1 cellular context compared by ENCODE assay signal in the genomic region with DNA sequence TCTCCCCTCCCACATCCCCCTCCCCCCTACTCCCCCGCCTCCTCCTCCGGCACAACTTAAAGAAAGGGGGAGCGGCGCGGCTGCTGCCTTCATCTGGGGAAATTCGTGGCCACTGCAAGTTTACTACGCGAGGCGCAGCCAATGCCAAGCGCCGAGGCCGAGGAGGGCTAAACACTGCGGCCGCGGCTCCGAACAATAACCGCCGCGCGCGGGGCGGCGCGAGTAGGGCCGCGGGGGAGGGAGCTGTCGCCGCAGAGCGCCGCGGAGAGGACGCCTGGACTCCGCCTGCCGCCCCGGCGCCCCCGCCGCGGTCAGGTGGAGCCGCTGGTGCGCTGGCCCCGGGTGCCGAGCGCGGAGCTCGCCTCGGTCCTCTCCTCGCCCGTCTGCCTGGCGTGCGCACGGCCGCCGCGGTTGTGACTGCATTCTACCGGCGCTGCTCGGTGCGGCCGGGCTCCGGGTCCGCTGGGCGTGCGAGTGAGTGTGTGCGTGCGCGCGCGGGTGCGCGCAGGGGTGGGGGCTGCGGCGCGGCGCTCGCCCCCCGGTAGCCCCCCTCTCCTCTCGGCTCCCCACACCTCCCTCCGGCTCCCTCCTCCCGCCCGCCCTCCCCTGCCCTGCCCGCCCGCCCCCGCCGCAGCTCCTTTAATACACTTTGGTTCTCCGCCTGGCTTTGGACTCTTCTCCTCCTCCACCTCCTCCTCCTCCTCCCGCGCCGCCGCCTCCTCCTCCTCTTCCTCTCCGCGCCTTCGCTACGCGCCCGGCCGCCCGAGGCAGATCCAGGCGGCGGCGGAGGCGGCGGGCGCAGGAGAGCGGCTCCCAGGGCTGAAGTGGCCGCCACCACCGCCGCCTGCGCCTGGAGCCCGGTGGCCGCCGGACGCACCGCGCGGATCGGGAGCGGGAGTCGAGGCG.
TF ChIP-seq lines count a peak whose summit lies in the region.

A gene (plus strand): TSS at position 670 of the 906 bp plus-strand sequence. CDS start 281 bp downstream, outside the sequence.

TF ChIP-seq in H1, 55 proteins besides CTCF, POLR2A, EP300 and RAD21:
- TF ChIP-seq SP4 (IDR thresholded peaks at IDR 0.05; ENCODE audit: low read length) (no peak), TAF7 (optimal IDR thresholded peaks at IDR 0.05; ENCODE audit: borderline replicate concordance, low read depth, low read length) (peak; percentile 75), CREB1 (IDR thresholded peaks at IDR 0.05) (peak; percentile 19; the same call in 1 of the 2 replicates), POU5F1 (IDR thresholded peaks at IDR 0.05; ENCODE audit: low read depth, low read length) (no peak), CTBP2 (IDR thresholded peaks at IDR 0.05; ENCODE audit: borderline replicate concordance, insufficient read depth, insufficient read length, low read length) (peak; percentile 60), KDM4A (IDR thresholded peaks at IDR 0.05; ENCODE audit: low read depth, low read length, severe bottlenecking) (peak; percentile 86), CBX5 (IDR thresholded peaks at IDR 0.05; ENCODE audit: low read depth, low read length) (no peak), TEAD4 (IDR thresholded peaks at IDR 0.05; ENCODE audit: low read depth, low read length) (peak; percentile 3; the same call in 1 of the 2 replicates), CHD1 (IDR thresholded peaks at IDR 0.05; ENCODE audit: low read depth, low read length) (peak; percentile 34), TBP (IDR thresholded peaks at IDR 0.05; ENCODE audit: low read depth, low read length) (peak; percentile 66), TAF1 (IDR thresholded peaks at IDR 0.05; ENCODE audit: low read depth, low read length) (peak; percentile 88), SRF (IDR thresholded peaks at IDR 0.05; ENCODE audit: low read depth, low read length) (no peak), HDAC2 (IDR thresholded peaks at IDR 0.05; ENCODE audit: borderline replicate concordance in 1 of 2, low read depth in 2 of 2, low read length in 2 of 2) (peak; percentile 28 to 78; a peak in 2 of 4 replicates), RBBP5 (IDR thresholded peaks at IDR 0.05; ENCODE audit: borderline replicate concordance, low read depth, low read length) (peak; percentile 97), MAFK (IDR thresholded peaks at IDR 0.05; ENCODE audit: low read depth, low read length) (no peak), EGR1 (IDR thresholded peaks at IDR 0.05; ENCODE audit: borderline replicate concordance, low read depth, low read length) (0 out of 2 replicates have a peak, but pooled peaks have one; percentile 51), BACH1 (IDR thresholded peaks at IDR 0.05; ENCODE audit: low read length) (no peak), RNF2 (IDR thresholded peaks at IDR 0.05; ENCODE audit: borderline replicate concordance, low read depth, low read length, missing control alignments, poor library complexity, severe bottlenecking) (no peak), KDM1A (IDR thresholded peaks at IDR 0.05; ENCODE audit: borderline replicate concordance, low read length) (peak; percentile 79; the same call in 1 of the 2 replicates), ASH2L (IDR thresholded peaks at IDR 0.05; ENCODE audit: low read length) (no peak), SIN3A (conservative IDR thresholded peaks at IDR 0.05 in 1 of 2, IDR thresholded peaks at IDR 0.05 in 1 of 2; ENCODE audit: low read depth in 1 of 2, low read length in 2 of 2) (peak in 1 of 2 experiments; percentile 67; a peak in 1 of 4 replicates), POLR2AphosphoS5 (IDR thresholded peaks at IDR 0.05; ENCODE audit: low read depth, low read length) (peak; percentile 82), PHF8 (conservative IDR thresholded peaks at IDR 0.05; ENCODE audit: low read depth, low read length) (peak; percentile 57; the same call in 1 of the 2 replicates), YY1 (IDR thresholded peaks at IDR 0.05; ENCODE audit: low read depth, low read length) (no peak), RFX5 (IDR thresholded peaks at IDR 0.05; ENCODE audit: borderline replicate concordance, low read depth, low read length) (no peak), SIRT6 (IDR thresholded peaks at IDR 0.05; ENCODE audit: low read length) (no peak), GABPA (IDR thresholded peaks at IDR 0.05; ENCODE audit: borderline replicate concordance, insufficient read depth, low read length) (0 out of 2 replicates have a peak, but pooled peaks have one; percentile 13), JUND (IDR thresholded peaks at IDR 0.05; ENCODE audit: low read length) (no peak), CHD2 (IDR thresholded peaks at IDR 0.05; ENCODE audit: low read length) (no peak)
- TF ChIP-seq, protein P1, sequence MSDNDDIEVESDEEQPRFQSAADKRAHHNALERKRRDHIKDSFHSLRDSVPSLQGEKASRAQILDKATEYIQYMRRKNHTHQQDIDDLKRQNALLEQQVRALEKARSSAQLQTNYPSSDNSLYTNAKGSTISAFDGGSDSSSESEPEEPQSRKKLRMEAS (IDR thresholded peaks at IDR 0.05): peak; percentile 9; the same call in 1 of the 2 replicates
- TF ChIP-seq, protein P2, sequence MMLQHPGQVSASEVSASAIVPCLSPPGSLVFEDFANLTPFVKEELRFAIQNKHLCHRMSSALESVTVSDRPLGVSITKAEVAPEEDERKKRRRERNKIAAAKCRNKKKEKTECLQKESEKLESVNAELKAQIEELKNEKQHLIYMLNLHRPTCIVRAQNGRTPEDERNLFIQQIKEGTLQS (IDR thresholded peaks at IDR 0.05; ENCODE audit: insufficient read depth, low read depth, low read length): no peak
TF ChIP-seq in H1: peak in this region for 17.
